In genomic region chr9:92480332-92480771, GRCh38 we compare ENCODE assay signal across 13 cellular contexts. TPM values are rescaled to one million over a fixed set of nuclear protein-coding genes. Genes with fewer than 3 reads are reported as not detected.
DNase-seq lines count a peak whose midpoint lies in the region; ATAC-seq and TF ChIP-seq lines count a peak whose summit lies in the region.
"Had no signal": no experiment of that assay in that cellular context is flagged by ENCODE, and none has a peak within 500 bp of the region (broad histone marks: within the 10 kb centered on the region; RNA-seq: fewer than 3 reads in every experiment).

No MANE protein-coding gene starts in this region.

- H3K4me3 ChIP-seq in colonic mucosa, result no peak overlapping the region
- H3K4me3 ChIP-seq in lower lobe of right lung, result no peak overlapping the region
- H3K4me3 ChIP-seq in suprapubic skin, result peak overlapping the region; percentile 11

- peaks cover 9% of the 10 kb centered on the region for H3K4me1 Mint-ChIP-seq in activated naive CD4-positive, alpha-beta T cell treated with anti-CD3 and anti-CD28 coated beads, Interleukin-2, amount 10 ng/mL, durations not matched to agents 7 days and 5 days

- TF ChIP-seq CTCF in colonic mucosa (IDR thresholded peaks at IDR 0.05) (no peak), lower lobe of right lung (IDR thresholded peaks at IDR 0.05) (no peak), suprapubic skin (IDR thresholded peaks at IDR 0.05) (no peak)

- H3K4me1 ChIP-seq in colonic mucosa (no peaks in the 10 kb centered on the region), lower lobe of right lung (peaks cover 23% of the 10 kb centered on the region), suprapubic skin (peaks cover 24% of the 10 kb centered on the region)

- CTCF ChIA-PET in activated naive CD4-positive, alpha-beta T cell treated with anti-CD3 and anti-CD28 coated beads, Interleukin-2, amount 10 ng/mL, durations not matched to agents 7 days and 5 days (lab: Charles Lee), result no interaction called here

- H3K36me3 Mint-ChIP-seq in activated naive CD4-positive, alpha-beta T cell treated with anti-CD3 and anti-CD28 coated beads, Interleukin-2, amount 10 ng/mL, durations not matched to agents 7 days and 5 days, result no peaks in the 10 kb centered on the region

- H3K9me3 Mint-ChIP-seq in activated naive CD4-positive, alpha-beta T cell treated with anti-CD3 and anti-CD28 coated beads, Interleukin-2, amount 10 ng/mL, durations not matched to agents 7 days and 5 days, result no peaks in the 10 kb centered on the region
- H3K9me3 Mint-ChIP-seq: stimulated activated naive B cell treated with anti-CD40 and anti-IgM and Interleukin-4, amounts not matched to agents 10 μg/mL and 1 μg/mL and 100 μg/mL, for 72 hours had no signal

- no peaks in the 10 kb centered on the region for H3K27me3 Mint-ChIP-seq in activated naive CD4-positive, alpha-beta T cell treated with anti-CD3 and anti-CD28 coated beads, Interleukin-2, amount 10 ng/mL, durations not matched to agents 7 days and 5 days
- H3K27me3 Mint-ChIP-seq: stimulated activated naive B cell treated with anti-CD40 and anti-IgM and Interleukin-4, amounts not matched to agents 10 μg/mL and 1 μg/mL and 100 μg/mL, for 72 hours had no signal

- no peak overlapping the region for H3K4me3 Mint-ChIP-seq in activated naive CD4-positive, alpha-beta T cell treated with anti-CD3 and anti-CD28 coated beads, Interleukin-2, amount 10 ng/mL, durations not matched to agents 7 days and 5 days
- H3K4me3 Mint-ChIP-seq: stimulated activated naive B cell treated with anti-CD40 and anti-IgM and Interleukin-4, amounts not matched to agents 10 μg/mL and 1 μg/mL and 100 μg/mL, for 72 hours had no signal

- H3K9ac ChIP-seq in colonic mucosa (ENCODE audit: low read depth in 2 of 2, low read length in 2 of 2), result no peak overlapping the region

- H3K27me3 ChIP-seq in colonic mucosa, result no peaks in the 10 kb centered on the region
- H3K27me3 ChIP-seq in lower lobe of right lung (ENCODE audit: low read depth), result no peaks in the 10 kb centered on the region
- H3K27me3 ChIP-seq in suprapubic skin, result no peaks in the 10 kb centered on the region
- H3K27me3 ChIP-seq: brain microvascular endothelial cell had no signal

- H3K27ac ChIP-seq in colonic mucosa (peak overlapping the region; percentile 34), lower lobe of right lung (peak overlapping the region; percentile 46), suprapubic skin (peak overlapping the region; percentile 75)
- H3K27ac ChIP-seq: brain microvascular endothelial cell had no signal

- intact Hi-C loops in colonic mucosa (cut with DNase I) (no loop called here), lower lobe of right lung (cut with DNase I) (no loop called here)

- TF ChIP-seq EP300 in suprapubic skin (IDR thresholded peaks at IDR 0.05), result no peak

- TF ChIP-seq POLR2A in suprapubic skin (IDR thresholded peaks at IDR 0.05), result no peak

- H3K27ac Mint-ChIP-seq in activated naive CD4-positive, alpha-beta T cell treated with anti-CD3 and anti-CD28 coated beads, Interleukin-2, amount 10 ng/mL, durations not matched to agents 7 days and 5 days, result no peak overlapping the region
- H3K27ac Mint-ChIP-seq: stimulated activated naive B cell treated with anti-CD40 and anti-IgM and Interleukin-4, amounts not matched to agents 10 μg/mL and 1 μg/mL and 100 μg/mL, for 72 hours had no signal

- DNase-seq in M059J (ENCODE audit: low read depth) (peak; percentile 21), colonic mucosa (no peak), lower lobe of right lung (no peak), suprapubic skin (ENCODE audit: low spot score in 2 of 2) (no peak), DMS153 treated with DMSO at 0.1 percent for 48 hours (lab: John Stamatoyannopoulos, UW; ENCODE audit: unreplicated experiment) (no peak), NCI-H2171 (lab: John Stamatoyannopoulos, UW) (no peak), foreskin melanocyte (no peak)
- no peak for DNase-seq in activated naive CD4-positive, alpha-beta T cell treated with anti-CD3 and anti-CD28 coated beads, Interleukin-2, amount 10 ng/mL, durations not matched to agents 7 days and 5 days
- DNase-seq: activated CD8-positive, alpha-beta memory T cell treated with anti-CD3 and anti-CD28 coated beads, Interleukin-2, amount 50 U/mL, for 4 hours; brain microvascular endothelial cell; stimulated activated naive B cell treated with anti-CD40 and anti-IgM and Interleukin-4, amounts not matched to agents 10 μg/mL and 1 μg/mL and 100 μg/mL, for 72 hours; T1000 had no signal

- no peaks in the 10 kb centered on the region for H3K9me3 ChIP-seq in colonic mucosa
- no peaks in the 10 kb centered on the region for H3K9me3 ChIP-seq in lower lobe of right lung
- no peaks in the 10 kb centered on the region for H3K9me3 ChIP-seq in suprapubic skin

- 69% methylated on average over 2 of the region's 2 CpGs for WGBS in suprapubic skin

- H3K36me3 ChIP-seq in colonic mucosa (no peaks in the 10 kb centered on the region), lower lobe of right lung (no peaks in the 10 kb centered on the region), suprapubic skin (no peaks in the 10 kb centered on the region)
- H3K36me3 ChIP-seq: brain microvascular endothelial cell had no signal

- ATAC-seq in lower lobe of right lung, result no peak
- ATAC-seq: stimulated activated naive B cell treated with anti-CD40 and anti-IgM and Interleukin-4, amounts not matched to agents 10 μg/mL and 1 μg/mL and 100 μg/mL, for 72 hours had no signal

RNA-seq across cellular contexts. Expression of gene ASPN, which starts 2.0 kb away (rescaled TPM):
- total RNA-seq in M059J (2014; rRNA removed; shearing (Covaris generic)), result 0.07 TPM in 1 of 2 replicates, not detected in the other
- total RNA-seq in colonic mucosa (1 to 10 TPM in 1 of 2 donors, under 1 TPM in 1; 0.40 to 7.6 TPM), lower lobe of right lung (2.3 TPM), suprapubic skin (10 to 100 TPM in 1 of 4 donors, 1 to 10 TPM in 3; 2.8 to 13.3 (median 5.3) TPM)
- total RNA-seq: mononuclear cell had no signal

RNA-seq across cellular contexts. Expression of gene ECM2, which starts 55.4 kb away (rescaled TPM):
- 0.47 and 1.0 TPM in 2 replicates for total RNA-seq in M059J (2014; rRNA removed; shearing (Covaris generic))
- total RNA-seq in colonic mucosa (1 to 10 TPM in 1 of 2 donors, under 1 TPM in 1; 0.30 to 3.8 TPM), lower lobe of right lung (9.4 TPM), suprapubic skin (1 to 10 TPM; 3.1 to 6.1 (median 4.3) TPM)

RNA-seq across cellular contexts. Expression of gene OMD, which starts 56.1 kb away (rescaled TPM):
- total RNA-seq in M059J (2014; rRNA removed; shearing (Covaris generic)), result not detected in 2 replicates
- total RNA-seq in colonic mucosa, result under 1 TPM; 0.37 to 0.88 TPM
- 4.1 TPM for total RNA-seq in lower lobe of right lung
- total RNA-seq in suprapubic skin, result 1 to 10 TPM; 2.5 to 5.2 (median 2.7) TPM
- total RNA-seq: mononuclear cell had no signal
